Comparison of ENCODE assay signal across 22 cellular contexts in genomic region chr11:10205928-10206327, GRCh38.
DNase-seq lines count a peak whose midpoint lies in the region; ATAC-seq, FAIRE-seq and TF ChIP-seq lines count a peak whose summit lies in the region.
"Had no signal": no experiment of that assay in that cellular context is flagged by ENCODE, and none has a peak within 500 bp of the region (broad histone marks: within the 10 kb centered on the region; RNA-seq: fewer than 3 reads in every experiment).

No MANE protein-coding gene starts in this region.

- no peaks in the 10 kb centered on the region for H3K4me1 ChIP-seq in right cardiac atrium (ENCODE audit: control insufficient read depth, insufficient read depth, low read length)
- H3K4me1 ChIP-seq in right atrium auricular region = no peaks in the 10 kb centered on the region
- no peaks in the 10 kb centered on the region for H3K4me1 ChIP-seq in keratinocyte (ENCODE audit: control insufficient read depth, extremely low read depth, insufficient read depth, low read length)
- H3K4me1 ChIP-seq: body of pancreas, Peyer's patch had no signal

- H3K27ac ChIP-seq in right cardiac atrium (ENCODE audit: low read length) (no peak overlapping the region), right atrium auricular region (no peak overlapping the region), keratinocyte (ENCODE audit: control insufficient read depth, insufficient read depth, low read length) (no peak overlapping the region)
- H3K27ac ChIP-seq: body of pancreas, C4-2B, coronary artery, Peyer's patch, testis had no signal

- H3K79me2 ChIP-seq in keratinocyte (ENCODE audit: control insufficient read depth, insufficient read depth, low read length) = peaks cover 34% of the 10 kb centered on the region

- 59% methylated on average over 1 of the region's 1 CpG for WGBS in right cardiac atrium

- peak; percentile 33 to 53 for ATAC-seq in right cardiac atrium
- ATAC-seq: body of pancreas; left lobe of liver; stimulated activated effector memory CD8-positive, alpha-beta T cell treated with anti-CD3 and anti-CD28 coated beads, Interleukin-12 subunit alpha, Interleukin-12 subunit beta, amount 100 ng/mL, for 72 hours had no signal

- FAIRE-seq in keratinocyte (lab: Jason Lieb, UNC) = peak; percentile 72

- dilution Hi-C loops in keratinocyte (cut with MboI; ENCODE audit: extremely low pct_ligation_motif_present, low sequenced_read_pairs) = no loop called here

- H3K4me2 ChIP-seq in keratinocyte (ENCODE audit: control insufficient read depth, extremely low read depth, insufficient read depth, low read depth, low read length) = no peak overlapping the region
- H3K4me2 ChIP-seq: SK-N-SH had no signal

- H4K20me1 ChIP-seq in keratinocyte (ENCODE audit: control insufficient read depth, extremely low read depth, insufficient read depth, low read length) = no peaks in the 10 kb centered on the region

- no peak overlapping the region for H3K9ac ChIP-seq in keratinocyte (ENCODE audit: control insufficient read depth, extremely low read depth, insufficient read depth, low read length)
- H3K9ac ChIP-seq: SK-N-SH had no signal

- H3K4me3 ChIP-seq in right cardiac atrium (ENCODE audit: low read length) (no peak overlapping the region), right atrium auricular region (no peak overlapping the region), keratinocyte (ENCODE audit: control insufficient read depth in 2 of 3, extremely low read depth in 1 of 3, insufficient read depth in 2 of 3, low read depth in 1 of 3, low read length in 3 of 3) (no peak overlapping the region)
- H3K4me3 ChIP-seq: body of pancreas, coronary artery, Peyer's patch, testis had no signal

- H3K27me3 ChIP-seq in right cardiac atrium (ENCODE audit: control insufficient read depth, insufficient read depth) (no peaks in the 10 kb centered on the region), right atrium auricular region (no peaks in the 10 kb centered on the region), keratinocyte (ENCODE audit: control insufficient read depth, extremely low read depth, insufficient read depth, low read length) (no peaks in the 10 kb centered on the region)
- H3K27me3 ChIP-seq: body of pancreas, Peyer's patch, testis had no signal

- intact Hi-C loops in right cardiac atrium (cut with DNase I) = loop anchor here in 2 of 4 donors (5.0 kb wide), 1 partner anchor 101 kb away; the partner anchor contains the start of gene ADM (in 2 of the 2)

- H3K9me1 ChIP-seq in keratinocyte (ENCODE audit: control insufficient read depth, extremely low read depth, insufficient read depth, low read length) = no peaks in the 10 kb centered on the region

- H2AFZ ChIP-seq in keratinocyte (ENCODE audit: control insufficient read depth, low read length) = no peak overlapping the region

- H3K36me3 ChIP-seq in right atrium auricular region = no peaks in the 10 kb centered on the region
- no peaks in the 10 kb centered on the region for H3K36me3 ChIP-seq in keratinocyte (ENCODE audit: control insufficient read depth in 2 of 2, extremely low read depth in 1 of 2, insufficient read depth in 2 of 2, low read length in 2 of 2)
- H3K36me3 ChIP-seq: Peyer's patch had no signal

- DNase-seq in right cardiac atrium (no peak), right atrium auricular region (ENCODE audit: low spot score) (no peak), SK-N-DZ (ENCODE audit: low spot score) (peak; percentile 26), keratinocyte (ENCODE audit: low read depth, low spot score) (no peak), LoVo (ENCODE audit: low spot score) (no peak), pons (ENCODE audit: low spot score) (no peak), ecto neural progenitor cell (ENCODE audit: low spot score) (no peak), COR-L47 (lab: John Stamatoyannopoulos, UW) (no peak)
- DNase-seq: ACHN; activated naive CD8-positive, alpha-beta T cell treated with anti-CD3 and anti-CD28 coated beads, Interleukin-2, amount 10 ng/mL, durations not matched to agents 7 days and 5 days; body of pancreas; DMS 273 treated with DMSO at 0.1 percent for 48 hours; hippocampal formation; NCI-H1436; NCI-H2171 treated with DMSO at 0.1 percent for 48 hours; Peyer's patch; SK-N-SH; testis had no signal

- TF ChIP-seq CTCF in right atrium auricular region (IDR thresholded peaks at IDR 0.05) = no peak
- TF ChIP-seq CTCF in keratinocyte (optimal IDR thresholded peaks at IDR 0.05 in 1 of 3, IDR thresholded peaks at IDR 0.05 in 1 of 3, conservative IDR thresholded peaks at IDR 0.05 in 1 of 3; ENCODE audit: extremely low read depth in 1 of 3, insufficient read depth in 2 of 3, low read length in 3 of 3) = no peak

- H3K9me3 ChIP-seq in right cardiac atrium (ENCODE audit: control insufficient read depth, low read length) (no peaks in the 10 kb centered on the region), right atrium auricular region (peaks cover 0 to 20% of the 10 kb centered on the region in 2 donors), keratinocyte (ENCODE audit: control insufficient read depth, low read depth, low read length) (peaks cover 3% of the 10 kb centered on the region)
- H3K9me3 ChIP-seq: body of pancreas, Peyer's patch, testis had no signal
